8 cellular contexts compared by ENCODE assay signal in genomic region chr19:44002566-44003460, GRCh38. TPM values are rescaled to one million over a fixed set of nuclear protein-coding genes. Genes with fewer than 3 reads are reported as not detected.
A peak's percentile ranks its signal among the peaks of the same experiment; 100 is the strongest.
DNase-seq lines count a peak whose midpoint lies in the region; ATAC-seq and TF ChIP-seq lines count a peak whose summit lies in the region.

ZNF230 (plus strand) TSS chr19:44002957; CDS start chr19:44007079, 4,122 bp downstream.

- peak; percentile 91 for ATAC-seq in GM21619 (IDR thresholded peaks at IDR 0.05; ENCODE audit: unreplicated experiment)

- H3F3A ChIP-seq in PC-9 (ENCODE audit: insufficient read depth, low read depth): no peaks in the 10 kb centered on the region

- no peak within 1 kb of the TSS for H3K27ac ChIP-seq in PC-9
- H3K27ac ChIP-seq in esophagus muscularis mucosa (replicated peaks in 1 of 4): peak within 1 kb of the TSS; percentile 75 to 83 (median 80)
- peak within 1 kb of the TSS; percentile 65 for H3K27ac ChIP-seq in muscle layer of duodenum (ENCODE audit: low read length)

- H3K4me1 ChIP-seq in PC-9 (replicated peaks; ENCODE audit: insufficient read depth): peaks cover 13% of the 10 kb centered on the region
- peaks cover 12 to 18% (median 14%) of the 10 kb centered on the region in 4 donors for H3K4me1 ChIP-seq in esophagus muscularis mucosa
- peaks cover 0 to 16% of the 10 kb centered on the region in 2 donors for H3K4me1 ChIP-seq in muscle layer of duodenum (ENCODE audit: control insufficient read depth in 1 of 2, insufficient read depth in 2 of 2, low read length in 2 of 2)

- H3K36me3 ChIP-seq in PC-9 (ENCODE audit: low read depth) (peaks cover 8% of the 10 kb centered on the region; the same call in 1 of the 2 replicates), esophagus muscularis mucosa (peaks cover 11 to 20% (median 14%) of the 10 kb centered on the region in 4 donors), muscle layer of duodenum (ENCODE audit: control insufficient read depth in 1 of 2, insufficient read depth in 2 of 2, low read length in 2 of 2) (peaks cover 9 to 25% of the 10 kb centered on the region in 2 donors)

- peak within 1 kb of the TSS; percentile 96 for H2AFZ ChIP-seq in PC-9

- H3K27me3 ChIP-seq in PC-9 (ENCODE audit: insufficient read depth, low read depth): no peaks in the 10 kb centered on the region
- H3K27me3 ChIP-seq in esophagus muscularis mucosa: no peaks in the 10 kb centered on the region
- no peaks in the 10 kb centered on the region for H3K27me3 ChIP-seq in muscle layer of duodenum (ENCODE audit: low read depth, low read length)

- intact Hi-C loops in PC-9 (cut with micrococcal nuclease; ENCODE audit: unreplicated experiment) (loop anchor here (1.0 to 2.0 kb wide), 4 partner anchors 19 to 52 kb away; partner anchors contain the start of genes ZNF155, ZNF221 and ZNF222), esophagus muscularis mucosa (cut with DNase I) (loop anchor here (2.0 to 10.0 kb wide), 4 partner anchors 18 to 302 kb away; partner anchors contain the start of genes ZNF155, ZNF223, ZNF225 and ZNF235)

- peak within 1 kb of the TSS; percentile 82 for H3K4me2 ChIP-seq in PC-9

- TF ChIP-seq CTCF in PC-9 (conservative IDR thresholded peaks at IDR 0.05): no peak
- TF ChIP-seq CTCF in esophagus muscularis mucosa (IDR thresholded peaks at IDR 0.05): peak in 1 of 3 experiments; percentile 18

- H4K20me1 ChIP-seq in PC-9 (ENCODE audit: insufficient read depth): no peaks in the 10 kb centered on the region

- no peak for TF ChIP-seq RAD21 in Ishikawa (IDR thresholded peaks at IDR 0.05; ENCODE audit: low read depth)

- H3K9me3 ChIP-seq in PC-9 (ENCODE audit: insufficient read depth, low read depth) (peaks cover 6% of the 10 kb centered on the region; the same call in 1 of the 2 replicates), esophagus muscularis mucosa (peaks cover 0 to 29% (median 19%) of the 10 kb centered on the region in 4 donors), muscle layer of duodenum (ENCODE audit: control insufficient read depth in 1 of 2, low read length in 2 of 2) (peaks cover 14 to 29% of the 10 kb centered on the region in 2 donors)

- H3K79me2 ChIP-seq in PC-9 (ENCODE audit: low read depth): 0 out of 2 replicates have a peak, but pooled peaks cover 3% of the 10 kb centered on the region

- WGBS in esophagus muscularis mucosa: 4% methylated on average over 13 of the region's 48 CpGs

- TF ChIP-seq EP300 in Ishikawa (IDR thresholded peaks at IDR 0.05; ENCODE audit: borderline replicate concordance) (peak; percentile 21; the same call in 1 of the 2 replicates), esophagus muscularis mucosa (IDR thresholded peaks at IDR 0.05) (no peak)

- BruUV-seq in PC-9 (replicated peaks; lab: Mats Ljungman, UMichigan): TSS peak; percentile 85

- CTCF ChIA-PET in PC-9 (lab: Charles Lee): no interaction called here

- no peaks in the 10 kb centered on the region for H3K9me2 ChIP-seq in PC-9 (ENCODE audit: insufficient read depth)

- TF ChIP-seq POLR2A in esophagus muscularis mucosa (IDR thresholded peaks at IDR 0.05; ENCODE audit: low read depth): no peak

- POLR2A ChIA-PET in PC-9 (lab: Charles Lee; ENCODE audit: unreplicated experiment): no interaction called here

- H3K4me3 ChIP-seq in PC-9: peak within 1 kb of the TSS; percentile 86
- peak within 1 kb of the TSS; percentile 65 to 79 (median 74) for H3K4me3 ChIP-seq in esophagus muscularis mucosa
- H3K4me3 ChIP-seq in muscle layer of duodenum (ENCODE audit: low read depth in 1 of 2, low read length in 2 of 2): peak within 1 kb of the TSS; percentile 83 to 89

- DNase-seq in DMS53 treated with DMSO at 0.1 percent for 48 hours (lab: John Stamatoyannopoulos, UW; ENCODE audit: unreplicated experiment) (peak; percentile 87), PC-9 (peak; percentile 79 to 94), esophagus muscularis mucosa (ENCODE audit: extremely low spot score) (peak; percentile 96)
- peak; percentile 80 to 84 for DNase-seq in activated T-cell treated with anti-CD3 and anti-CD28 coated beads, Interleukin-2, amount 50 U/mL, for 48 hours
- DNase-seq in stimulated activated CD8-positive, alpha-beta memory T cell treated with anti-CD3 and anti-CD28 coated beads, Interleukin-7, amount 100 ng/mL, for 24 hours (ENCODE audit: low read depth): peak; percentile 55

TF ChIP-seq in Ishikawa, 13 proteins besides CTCF, POLR2A, EP300 and RAD21:
- TF ChIP-seq CREB1 (IDR thresholded peaks at IDR 0.05; ENCODE audit: low read depth): no peak; the same call in 1 of the 2 replicates
- TF ChIP-seq TAF1 (IDR thresholded peaks at IDR 0.05; ENCODE audit: low read depth): peak; percentile 50; the same call in 1 of the 2 replicates
- peak; percentile 30; the same call in 1 of the 2 replicates for TF ChIP-seq EGR1 (IDR thresholded peaks at IDR 0.05)
- peak; percentile 42; the same call in 1 of the 2 replicates for TF ChIP-seq CEBPB (IDR thresholded peaks at IDR 0.05)
- no peak; the same call in 1 of the 2 replicates for TF ChIP-seq TCF12 (IDR thresholded peaks at IDR 0.05; ENCODE audit: low read depth)
- peak; percentile 94 for TF ChIP-seq YY1 (IDR thresholded peaks at IDR 0.05; ENCODE audit: low read depth)
- peak; percentile 40 for TF ChIP-seq ZBTB7A (IDR thresholded peaks at IDR 0.05; ENCODE audit: low read depth)
- peak; percentile 49 for TF ChIP-seq MAX (IDR thresholded peaks at IDR 0.05)
- no peak for TF ChIP-seq REST (IDR thresholded peaks at IDR 0.05; ENCODE audit: low read depth)
- peak; percentile 39; the same call in 1 of the 2 replicates for TF ChIP-seq TEAD4 (IDR thresholded peaks at IDR 0.05)
- TF ChIP-seq FOXM1 (IDR thresholded peaks at IDR 0.05; ENCODE audit: borderline replicate concordance, low read depth): no peak
- TF ChIP-seq NFIC (IDR thresholded peaks at IDR 0.05): peak; percentile 86
- no peak for TF ChIP-seq USF1 (IDR thresholded peaks at IDR 0.05)
TF ChIP-seq in Ishikawa: peak in this region for 8.

RNA-seq across cellular contexts. Expression of gene ZNF230, which starts in this region (rescaled TPM):
- total RNA-seq in PC-9 (2021) (4.0 and 4.8 TPM in 2 replicates), esophagus muscularis mucosa (1 to 10 TPM; 2.7 to 7.5 (median 3.5) TPM)
